In the genomic region with DNA sequence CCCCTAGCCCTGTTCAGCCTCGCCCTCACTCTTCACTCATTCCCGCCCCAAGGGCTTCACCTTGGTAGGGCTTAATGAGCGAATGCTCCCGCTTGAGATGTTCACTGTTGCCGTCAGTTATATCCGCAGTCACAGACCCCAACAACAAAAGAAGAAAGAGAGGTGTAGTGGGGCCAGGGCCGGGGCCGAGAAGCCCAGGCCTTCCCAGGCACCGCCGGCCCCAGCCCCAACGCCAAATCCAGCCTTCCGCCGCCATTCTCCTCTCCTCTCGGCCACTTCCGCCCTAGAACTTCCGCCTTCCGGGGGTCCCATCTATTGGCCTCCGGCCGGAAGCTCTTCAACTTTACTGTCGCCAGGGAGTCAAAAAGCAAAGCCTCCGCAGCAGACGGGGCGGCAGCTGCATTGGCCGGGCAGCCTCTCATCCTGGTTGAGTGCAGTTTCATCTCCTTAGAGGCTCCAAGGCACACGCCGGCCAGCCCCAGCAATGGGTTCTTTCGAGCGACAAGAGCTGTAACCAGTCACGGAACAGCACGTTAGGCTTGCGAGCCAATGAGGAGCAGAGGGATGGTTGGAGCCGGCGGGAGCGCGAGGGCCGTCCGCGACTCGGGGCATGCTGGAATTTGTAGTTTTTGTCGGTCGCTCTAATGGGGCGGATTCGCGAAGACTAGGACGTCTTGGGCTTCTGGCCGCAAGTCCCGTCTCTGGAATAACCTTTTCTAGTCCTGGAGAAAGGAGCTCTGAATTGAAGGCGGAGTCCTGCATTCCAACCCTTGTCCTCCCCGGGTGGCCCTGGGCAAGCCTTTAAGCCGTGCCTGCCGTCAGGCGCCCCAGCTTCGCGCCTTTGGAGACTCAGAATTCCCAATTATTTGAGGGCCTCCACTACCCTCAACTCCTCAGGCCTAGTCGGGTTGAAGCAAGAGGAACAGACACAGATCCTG, we compare ENCODE assay signal across 1 cellular context.
TF ChIP-seq lines count a peak whose summit lies in the region.

A gene with protein sequence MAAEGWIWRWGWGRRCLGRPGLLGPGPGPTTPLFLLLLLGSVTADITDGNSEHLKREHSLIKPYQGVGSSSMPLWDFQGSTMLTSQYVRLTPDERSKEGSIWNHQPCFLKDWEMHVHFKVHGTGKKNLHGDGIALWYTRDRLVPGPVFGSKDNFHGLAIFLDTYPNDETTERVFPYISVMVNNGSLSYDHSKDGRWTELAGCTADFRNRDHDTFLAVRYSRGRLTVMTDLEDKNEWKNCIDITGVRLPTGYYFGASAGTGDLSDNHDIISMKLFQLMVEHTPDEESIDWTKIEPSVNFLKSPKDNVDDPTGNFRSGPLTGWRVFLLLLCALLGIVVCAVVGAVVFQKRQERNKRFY (minus strand): TSS at position 277 of the 938 bp plus-strand sequence. CDS start 21 bp downstream, at position 256.

TF ChIP-seq in WTC11, 78 proteins besides CTCF, POLR2A, EP300 and RAD21 (continued from another document and continues in another):
- TF ChIP-seq, protein P1, sequence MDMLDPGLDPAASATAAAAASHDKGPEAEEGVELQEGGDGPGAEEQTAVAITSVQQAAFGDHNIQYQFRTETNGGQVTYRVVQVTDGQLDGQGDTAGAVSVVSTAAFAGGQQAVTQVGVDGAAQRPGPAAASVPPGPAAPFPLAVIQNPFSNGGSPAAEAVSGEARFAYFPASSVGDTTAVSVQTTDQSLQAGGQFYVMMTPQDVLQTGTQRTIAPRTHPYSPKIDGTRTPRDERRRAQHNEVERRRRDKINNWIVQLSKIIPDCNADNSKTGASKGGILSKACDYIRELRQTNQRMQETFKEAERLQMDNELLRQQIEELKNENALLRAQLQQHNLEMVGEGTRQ (CRISPR knock-in tag; IDR thresholded peaks at IDR 0.05), result peak; percentile 50; the same call in 1 of the 2 replicates
- TF ChIP-seq, protein P2, sequence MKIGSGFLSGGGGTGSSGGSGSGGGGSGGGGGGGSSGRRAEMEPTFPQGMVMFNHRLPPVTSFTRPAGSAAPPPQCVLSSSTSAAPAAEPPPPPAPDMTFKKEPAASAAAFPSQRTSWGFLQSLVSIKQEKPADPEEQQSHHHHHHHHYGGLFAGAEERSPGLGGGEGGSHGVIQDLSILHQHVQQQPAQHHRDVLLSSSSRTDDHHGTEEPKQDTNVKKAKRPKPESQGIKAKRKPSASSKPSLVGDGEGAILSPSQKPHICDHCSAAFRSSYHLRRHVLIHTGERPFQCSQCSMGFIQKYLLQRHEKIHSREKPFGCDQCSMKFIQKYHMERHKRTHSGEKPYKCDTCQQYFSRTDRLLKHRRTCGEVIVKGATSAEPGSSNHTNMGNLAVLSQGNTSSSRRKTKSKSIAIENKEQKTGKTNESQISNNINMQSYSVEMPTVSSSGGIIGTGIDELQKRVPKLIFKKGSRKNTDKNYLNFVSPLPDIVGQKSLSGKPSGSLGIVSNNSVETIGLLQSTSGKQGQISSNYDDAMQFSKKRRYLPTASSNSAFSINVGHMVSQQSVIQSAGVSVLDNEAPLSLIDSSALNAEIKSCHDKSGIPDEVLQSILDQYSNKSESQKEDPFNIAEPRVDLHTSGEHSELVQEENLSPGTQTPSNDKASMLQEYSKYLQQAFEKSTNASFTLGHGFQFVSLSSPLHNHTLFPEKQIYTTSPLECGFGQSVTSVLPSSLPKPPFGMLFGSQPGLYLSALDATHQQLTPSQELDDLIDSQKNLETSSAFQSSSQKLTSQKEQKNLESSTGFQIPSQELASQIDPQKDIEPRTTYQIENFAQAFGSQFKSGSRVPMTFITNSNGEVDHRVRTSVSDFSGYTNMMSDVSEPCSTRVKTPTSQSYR (CRISPR knock-in tag; IDR thresholded peaks at IDR 0.05), result no peak
- TF ChIP-seq, protein P3, sequence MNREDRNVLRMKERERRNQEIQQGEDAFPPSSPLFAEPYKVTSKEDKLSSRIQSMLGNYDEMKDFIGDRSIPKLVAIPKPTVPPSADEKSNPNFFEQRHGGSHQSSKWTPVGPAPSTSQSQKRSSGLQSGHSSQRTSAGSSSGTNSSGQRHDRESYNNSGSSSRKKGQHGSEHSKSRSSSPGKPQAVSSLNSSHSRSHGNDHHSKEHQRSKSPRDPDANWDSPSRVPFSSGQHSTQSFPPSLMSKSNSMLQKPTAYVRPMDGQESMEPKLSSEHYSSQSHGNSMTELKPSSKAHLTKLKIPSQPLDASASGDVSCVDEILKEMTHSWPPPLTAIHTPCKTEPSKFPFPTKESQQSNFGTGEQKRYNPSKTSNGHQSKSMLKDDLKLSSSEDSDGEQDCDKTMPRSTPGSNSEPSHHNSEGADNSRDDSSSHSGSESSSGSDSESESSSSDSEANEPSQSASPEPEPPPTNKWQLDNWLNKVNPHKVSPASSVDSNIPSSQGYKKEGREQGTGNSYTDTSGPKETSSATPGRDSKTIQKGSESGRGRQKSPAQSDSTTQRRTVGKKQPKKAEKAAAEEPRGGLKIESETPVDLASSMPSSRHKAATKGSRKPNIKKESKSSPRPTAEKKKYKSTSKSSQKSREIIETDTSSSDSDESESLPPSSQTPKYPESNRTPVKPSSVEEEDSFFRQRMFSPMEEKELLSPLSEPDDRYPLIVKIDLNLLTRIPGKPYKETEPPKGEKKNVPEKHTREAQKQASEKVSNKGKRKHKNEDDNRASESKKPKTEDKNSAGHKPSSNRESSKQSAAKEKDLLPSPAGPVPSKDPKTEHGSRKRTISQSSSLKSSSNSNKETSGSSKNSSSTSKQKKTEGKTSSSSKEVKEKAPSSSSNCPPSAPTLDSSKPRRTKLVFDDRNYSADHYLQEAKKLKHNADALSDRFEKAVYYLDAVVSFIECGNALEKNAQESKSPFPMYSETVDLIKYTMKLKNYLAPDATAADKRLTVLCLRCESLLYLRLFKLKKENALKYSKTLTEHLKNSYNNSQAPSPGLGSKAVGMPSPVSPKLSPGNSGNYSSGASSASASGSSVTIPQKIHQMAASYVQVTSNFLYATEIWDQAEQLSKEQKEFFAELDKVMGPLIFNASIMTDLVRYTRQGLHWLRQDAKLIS (CRISPR knock-in tag; IDR thresholded peaks at IDR 0.05; ENCODE audit: borderline replicate concordance), result no peak
- TF ChIP-seq MXD4 (CRISPR knock-in tag; IDR thresholded peaks at IDR 0.05; ENCODE audit: borderline replicate concordance) (no peak), FOXJ3 (CRISPR knock-in tag; IDR thresholded peaks at IDR 0.05; ENCODE audit: borderline replicate concordance) (no peak), TEAD1 (CRISPR knock-in tag; IDR thresholded peaks at IDR 0.05) (peak; percentile 36), NFE2L1 (CRISPR knock-in tag; IDR thresholded peaks at IDR 0.05) (no peak), FOXK1 (CRISPR knock-in tag; IDR thresholded peaks at IDR 0.05) (peak; percentile 51; the same call in 1 of the 2 replicates), GTF2I (CRISPR knock-in tag; conservative IDR thresholded peaks at IDR 0.05) (no peak), SMAD4 (CRISPR knock-in tag; IDR thresholded peaks at IDR 0.05) (no peak), JAZF1 (CRISPR knock-in tag; IDR thresholded peaks at IDR 0.05) (no peak), ZNF396 (CRISPR knock-in tag; IDR thresholded peaks at IDR 0.05; ENCODE audit: borderline replicate concordance) (no peak), HMGA2 (CRISPR knock-in tag; IDR thresholded peaks at IDR 0.05) (no peak), CBFB (CRISPR knock-in tag; IDR thresholded peaks at IDR 0.05; ENCODE audit: low read depth) (no peak), NR1H2 (CRISPR knock-in tag; IDR thresholded peaks at IDR 0.05) (no peak), KAT7 (CRISPR knock-in tag; IDR thresholded peaks at IDR 0.05; ENCODE audit: borderline replicate concordance) (no peak), OVOL2 (CRISPR knock-in tag; IDR thresholded peaks at IDR 0.05; ENCODE audit: borderline replicate concordance) (no peak), PRRX2 (CRISPR knock-in tag; IDR thresholded peaks at IDR 0.05) (0 out of 2 replicates have a peak, but pooled peaks have one; percentile 11), GRHL2 (CRISPR knock-in tag; IDR thresholded peaks at IDR 0.05; ENCODE audit: insufficient replicate concordance, severe bottlenecking) (no peak), ELF4 (CRISPR knock-in tag; IDR thresholded peaks at IDR 0.05; ENCODE audit: low read depth) (no peak), ZBTB21 (CRISPR knock-in tag; IDR thresholded peaks at IDR 0.05; ENCODE audit: borderline replicate concordance) (no peak)
- TF ChIP-seq, protein P4, sequence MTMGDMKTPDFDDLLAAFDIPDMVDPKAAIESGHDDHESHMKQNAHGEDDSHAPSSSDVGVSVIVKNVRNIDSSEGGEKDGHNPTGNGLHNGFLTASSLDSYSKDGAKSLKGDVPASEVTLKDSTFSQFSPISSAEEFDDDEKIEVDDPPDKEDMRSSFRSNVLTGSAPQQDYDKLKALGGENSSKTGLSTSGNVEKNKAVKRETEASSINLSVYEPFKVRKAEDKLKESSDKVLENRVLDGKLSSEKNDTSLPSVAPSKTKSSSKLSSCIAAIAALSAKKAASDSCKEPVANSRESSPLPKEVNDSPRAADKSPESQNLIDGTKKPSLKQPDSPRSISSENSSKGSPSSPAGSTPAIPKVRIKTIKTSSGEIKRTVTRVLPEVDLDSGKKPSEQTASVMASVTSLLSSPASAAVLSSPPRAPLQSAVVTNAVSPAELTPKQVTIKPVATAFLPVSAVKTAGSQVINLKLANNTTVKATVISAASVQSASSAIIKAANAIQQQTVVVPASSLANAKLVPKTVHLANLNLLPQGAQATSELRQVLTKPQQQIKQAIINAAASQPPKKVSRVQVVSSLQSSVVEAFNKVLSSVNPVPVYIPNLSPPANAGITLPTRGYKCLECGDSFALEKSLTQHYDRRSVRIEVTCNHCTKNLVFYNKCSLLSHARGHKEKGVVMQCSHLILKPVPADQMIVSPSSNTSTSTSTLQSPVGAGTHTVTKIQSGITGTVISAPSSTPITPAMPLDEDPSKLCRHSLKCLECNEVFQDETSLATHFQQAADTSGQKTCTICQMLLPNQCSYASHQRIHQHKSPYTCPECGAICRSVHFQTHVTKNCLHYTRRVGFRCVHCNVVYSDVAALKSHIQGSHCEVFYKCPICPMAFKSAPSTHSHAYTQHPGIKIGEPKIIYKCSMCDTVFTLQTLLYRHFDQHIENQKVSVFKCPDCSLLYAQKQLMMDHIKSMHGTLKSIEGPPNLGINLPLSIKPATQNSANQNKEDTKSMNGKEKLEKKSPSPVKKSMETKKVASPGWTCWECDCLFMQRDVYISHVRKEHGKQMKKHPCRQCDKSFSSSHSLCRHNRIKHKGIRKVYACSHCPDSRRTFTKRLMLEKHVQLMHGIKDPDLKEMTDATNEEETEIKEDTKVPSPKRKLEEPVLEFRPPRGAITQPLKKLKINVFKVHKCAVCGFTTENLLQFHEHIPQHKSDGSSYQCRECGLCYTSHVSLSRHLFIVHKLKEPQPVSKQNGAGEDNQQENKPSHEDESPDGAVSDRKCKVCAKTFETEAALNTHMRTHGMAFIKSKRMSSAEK (CRISPR knock-in tag; IDR thresholded peaks at IDR 0.05; ENCODE audit: borderline replicate concordance), result no peak
- TF ChIP-seq, protein P5, sequence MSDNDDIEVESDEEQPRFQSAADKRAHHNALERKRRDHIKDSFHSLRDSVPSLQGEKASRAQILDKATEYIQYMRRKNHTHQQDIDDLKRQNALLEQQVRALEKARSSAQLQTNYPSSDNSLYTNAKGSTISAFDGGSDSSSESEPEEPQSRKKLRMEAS (CRISPR knock-in tag; IDR thresholded peaks at IDR 0.05), result peak; percentile 70; the same call in 1 of the 2 replicates
- TF ChIP-seq, protein P6, sequence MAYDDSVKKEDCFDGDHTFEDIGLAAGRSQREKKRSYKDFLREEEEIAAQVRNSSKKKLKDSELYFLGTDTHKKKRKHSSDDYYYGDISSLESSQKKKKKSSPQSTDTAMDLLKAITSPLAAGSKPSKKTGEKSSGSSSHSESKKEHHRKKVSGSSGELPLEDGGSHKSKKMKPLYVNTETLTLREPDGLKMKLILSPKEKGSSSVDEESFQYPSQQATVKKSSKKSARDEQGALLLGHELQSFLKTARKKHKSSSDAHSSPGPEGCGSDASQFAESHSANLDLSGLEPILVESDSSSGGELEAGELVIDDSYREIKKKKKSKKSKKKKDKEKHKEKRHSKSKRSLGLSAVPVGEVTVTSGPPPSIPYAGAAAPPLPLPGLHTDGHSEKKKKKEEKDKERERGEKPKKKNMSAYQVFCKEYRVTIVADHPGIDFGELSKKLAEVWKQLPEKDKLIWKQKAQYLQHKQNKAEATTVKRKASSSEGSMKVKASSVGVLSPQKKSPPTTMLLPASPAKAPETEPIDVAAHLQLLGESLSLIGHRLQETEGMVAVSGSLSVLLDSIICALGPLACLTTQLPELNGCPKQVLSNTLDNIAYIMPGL (CRISPR knock-in tag; IDR thresholded peaks at IDR 0.05), result no peak; the same call in 1 of the 2 replicates
- TF ChIP-seq, protein P7, sequence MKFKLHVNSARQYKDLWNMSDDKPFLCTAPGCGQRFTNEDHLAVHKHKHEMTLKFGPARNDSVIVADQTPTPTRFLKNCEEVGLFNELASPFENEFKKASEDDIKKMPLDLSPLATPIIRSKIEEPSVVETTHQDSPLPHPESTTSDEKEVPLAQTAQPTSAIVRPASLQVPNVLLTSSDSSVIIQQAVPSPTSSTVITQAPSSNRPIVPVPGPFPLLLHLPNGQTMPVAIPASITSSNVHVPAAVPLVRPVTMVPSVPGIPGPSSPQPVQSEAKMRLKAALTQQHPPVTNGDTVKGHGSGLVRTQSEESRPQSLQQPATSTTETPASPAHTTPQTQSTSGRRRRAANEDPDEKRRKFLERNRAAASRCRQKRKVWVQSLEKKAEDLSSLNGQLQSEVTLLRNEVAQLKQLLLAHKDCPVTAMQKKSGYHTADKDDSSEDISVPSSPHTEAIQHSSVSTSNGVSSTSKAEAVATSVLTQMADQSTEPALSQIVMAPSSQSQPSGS (CRISPR knock-in tag; IDR thresholded peaks at IDR 0.05; ENCODE audit: borderline replicate concordance, low read depth), result no peak
- TF ChIP-seq, protein P8, sequence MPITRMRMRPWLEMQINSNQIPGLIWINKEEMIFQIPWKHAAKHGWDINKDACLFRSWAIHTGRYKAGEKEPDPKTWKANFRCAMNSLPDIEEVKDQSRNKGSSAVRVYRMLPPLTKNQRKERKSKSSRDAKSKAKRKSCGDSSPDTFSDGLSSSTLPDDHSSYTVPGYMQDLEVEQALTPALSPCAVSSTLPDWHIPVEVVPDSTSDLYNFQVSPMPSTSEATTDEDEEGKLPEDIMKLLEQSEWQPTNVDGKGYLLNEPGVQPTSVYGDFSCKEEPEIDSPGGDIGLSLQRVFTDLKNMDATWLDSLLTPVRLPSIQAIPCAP (CRISPR knock-in tag; IDR thresholded peaks at IDR 0.05), result no peak
- TF ChIP-seq, protein P9, sequence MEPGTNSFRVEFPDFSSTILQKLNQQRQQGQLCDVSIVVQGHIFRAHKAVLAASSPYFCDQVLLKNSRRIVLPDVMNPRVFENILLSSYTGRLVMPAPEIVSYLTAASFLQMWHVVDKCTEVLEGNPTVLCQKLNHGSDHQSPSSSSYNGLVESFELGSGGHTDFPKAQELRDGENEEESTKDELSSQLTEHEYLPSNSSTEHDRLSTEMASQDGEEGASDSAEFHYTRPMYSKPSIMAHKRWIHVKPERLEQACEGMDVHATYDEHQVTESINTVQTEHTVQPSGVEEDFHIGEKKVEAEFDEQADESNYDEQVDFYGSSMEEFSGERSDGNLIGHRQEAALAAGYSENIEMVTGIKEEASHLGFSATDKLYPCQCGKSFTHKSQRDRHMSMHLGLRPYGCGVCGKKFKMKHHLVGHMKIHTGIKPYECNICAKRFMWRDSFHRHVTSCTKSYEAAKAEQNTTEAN (CRISPR knock-in tag; IDR thresholded peaks at IDR 0.05), result no peak
- TF ChIP-seq, protein P10, sequence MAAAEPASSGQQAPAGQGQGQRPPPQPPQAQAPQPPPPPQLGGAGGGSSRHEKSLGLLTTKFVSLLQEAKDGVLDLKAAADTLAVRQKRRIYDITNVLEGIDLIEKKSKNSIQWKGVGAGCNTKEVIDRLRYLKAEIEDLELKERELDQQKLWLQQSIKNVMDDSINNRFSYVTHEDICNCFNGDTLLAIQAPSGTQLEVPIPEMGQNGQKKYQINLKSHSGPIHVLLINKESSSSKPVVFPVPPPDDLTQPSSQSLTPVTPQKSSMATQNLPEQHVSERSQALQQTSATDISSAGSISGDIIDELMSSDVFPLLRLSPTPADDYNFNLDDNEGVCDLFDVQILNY (CRISPR knock-in tag; IDR thresholded peaks at IDR 0.05), result 0 out of 2 replicates have a peak, but pooled peaks have one; percentile 44
